Comparison of ENCODE assay signal across 24 cellular contexts in genomic region chr14:54646576-54647130, GRCh38.
DNase-seq lines count a peak whose midpoint lies in the region; ATAC-seq and TF ChIP-seq lines count a peak whose summit lies in the region.
"Had no signal": no experiment of that assay in that cellular context is flagged by ENCODE, and none has a peak within 500 bp of the region (broad histone marks: within the 10 kb centered on the region; RNA-seq: fewer than 3 reads in every experiment).

No MANE protein-coding gene starts in this region.

- peaks cover 41% of the 10 kb centered on the region for H3K9me1 ChIP-seq in IMR-90 (ENCODE audit: insufficient read depth, low read length)

- H3K27me3 Mint-ChIP-seq in activated naive CD8-positive, alpha-beta T cell: peaks cover 7% of the 10 kb centered on the region
- H3K27me3 Mint-ChIP-seq: stimulated activated memory B cell treated with anti-CD40 and anti-IgM and Interleukin-4, amounts not matched to agents 10 μg/mL and 1 μg/mL and 100 μg/mL, for 72 hours had no signal

- H2BK12ac ChIP-seq in mesenchymal stem cell (ENCODE audit: low read length in 2 of 2): no peak overlapping the region

- H3K79me1 ChIP-seq in IMR-90 (ENCODE audit: low read depth in 1 of 2, low read length in 2 of 2) (peaks cover 42 to 84% of the 10 kb centered on the region in 2 experiments), mesenchymal stem cell (replicated peaks; ENCODE audit: low read length, poor library complexity, severe bottlenecking) (peaks cover 26% of the 10 kb centered on the region)

- DNase-seq in IMR-90 (no peak), mesenchymal stem cell (no peak), DMS 273 treated with DMSO at 0.1 percent for 48 hours (lab: John Stamatoyannopoulos, UW) (no peak), tibial artery (no peak)
- DNase-seq: activated CD4-positive, alpha-beta memory T cell treated with anti-CD3 and anti-CD28 coated beads, Interleukin-2, amount 10 ng/mL, durations not matched to agents 7 days and 5 days; activated CD4-positive, CD25-positive, alpha-beta regulatory T cell treated with anti-CD3 and anti-CD28 coated beads, Interleukin-2, amount 50 U/mL, for 72 hours; activated effector memory CD4-positive, alpha-beta T cell treated with Interleukin-2 at 50 U/mL for 16 hours; erythroblast; foreskin melanocyte; H9; mammary epithelial cell; NCI-H146; NCI-H2107; testis had no signal

- H3K56ac ChIP-seq in IMR-90 (ENCODE audit: extremely low read depth, insufficient read depth, low read length): no peak overlapping the region

- H2BK120ac ChIP-seq in IMR-90 (ENCODE audit: low read depth, low read length): no peak overlapping the region
- no peak overlapping the region for H2BK120ac ChIP-seq in mesenchymal stem cell (ENCODE audit: low read depth, low read length)

- H2AK9ac ChIP-seq in IMR-90 (replicated peaks; ENCODE audit: low read depth, low read length, poor library complexity): no peak overlapping the region

- TF ChIP-seq RAD21 in IMR-90 (IDR thresholded peaks at IDR 0.05; ENCODE audit: low read length): no peak

- H4K20me1 ChIP-seq in IMR-90 (ENCODE audit: insufficient read depth, low read length): peaks cover 55% of the 10 kb centered on the region; the same call in 1 of the 2 replicates

- in situ Hi-C loops in IMR-90 (cut with MboI; ENCODE audit: low sequenced_read_pairs): no loop called here

- H3K36me3 ChIP-seq in IMR-90 (ENCODE audit: control insufficient read depth, insufficient read depth, low read length): no peaks in the 10 kb centered on the region
- H3K36me3 ChIP-seq in mesenchymal stem cell (ENCODE audit: control insufficient read depth in 1 of 2, insufficient read depth in 2 of 2, low read depth in 1 of 2, low read length in 2 of 2): no peaks in the 10 kb centered on the region
- peaks cover 0 to 2% of the 10 kb centered on the region in 2 donors for H3K36me3 ChIP-seq in stomach smooth muscle (ENCODE audit: control insufficient read depth in 2 of 2, insufficient read depth in 2 of 2, low read length in 2 of 2)
- no peaks in the 10 kb centered on the region for H3K36me3 ChIP-seq in tibial artery

- no peak overlapping the region for H3K4me2 ChIP-seq in IMR-90 (ENCODE audit: low read depth, low read length)
- H3K4me2 ChIP-seq in mesenchymal stem cell (ENCODE audit: low read length, poor library complexity, severe bottlenecking): no peak overlapping the region
- H3K4me2 ChIP-seq: hepatocyte had no signal

- H2AFZ ChIP-seq in IMR-90 (replicated peaks; ENCODE audit: low read length, poor library complexity) (no peak overlapping the region), mesenchymal stem cell (ENCODE audit: low read depth, low read length) (no peak overlapping the region)
- H2AFZ ChIP-seq: hepatocyte had no signal

- no peak overlapping the region for H3K18ac ChIP-seq in IMR-90 (ENCODE audit: low read depth, low read length)
- H3K18ac ChIP-seq in mesenchymal stem cell (ENCODE audit: low read depth in 1 of 2, low read length in 2 of 2): no peak overlapping the region

- H3K4me1 ChIP-seq in IMR-90 (ENCODE audit: control insufficient read depth, insufficient read depth, low read length) (peaks cover 34% of the 10 kb centered on the region), mesenchymal stem cell (ENCODE audit: control insufficient read depth, insufficient read depth, low read depth, low read length) (peaks cover 7% of the 10 kb centered on the region), stomach smooth muscle (ENCODE audit: control insufficient read depth, insufficient read depth, low read length) (peaks cover 27% of the 10 kb centered on the region), tibial artery (peaks cover 0 to 88% (median 38%) of the 10 kb centered on the region in 4 donors)

- H3K27ac ChIP-seq in IMR-90 (ENCODE audit: insufficient read depth, low read length) (no peak overlapping the region), mesenchymal stem cell (ENCODE audit: low read length, poor library complexity, severe bottlenecking) (no peak overlapping the region), stomach smooth muscle (ENCODE audit: low read length) (peak overlapping the region; percentile 50), tibial artery (peak overlapping the region in 1 of 2 donors; percentile 12)
- H3K27ac ChIP-seq: BLaER1 treated with 17β-estradiol and CSF1 and Interleukin-3, amounts not matched to agents 10 nM and 100 nM; hepatocyte; testis had no signal

- H4K91ac ChIP-seq in IMR-90 (ENCODE audit: insufficient read depth, low read depth, low read length) (no peak overlapping the region), mesenchymal stem cell (ENCODE audit: low read length) (no peak overlapping the region)

- no peak for ATAC-seq in IMR-90 (ENCODE audit: low read depth)
- no peak for ATAC-seq in HG03442 (IDR thresholded peaks at IDR 0.05; ENCODE audit: unreplicated experiment)
- ATAC-seq: natural killer cell treated with Interleukin-12 subunit alpha and Interleukin-12 subunit beta and Interleukin-15 and Interleukin-18, amount 100 ng/mL, for 72 hours; Right ventricle myocardium inferior; stimulated activated memory B cell treated with anti-CD40 and anti-IgM and Interleukin-4, amounts not matched to agents 10 μg/mL and 1 μg/mL and 100 μg/mL, for 72 hours had no signal

- no peak for TF ChIP-seq POLR2A in IMR-90 (IDR thresholded peaks at IDR 0.05; ENCODE audit: low read depth, low read length)

- dilution Hi-C loops in IMR-90 (cut with HindIII; ENCODE audit: low sequenced_read_pairs, unreplicated experiment): no loop called here

- peak overlapping the region; percentile 31; the same call in 1 of the 2 replicates for H2AK5ac ChIP-seq in IMR-90 (ENCODE audit: low read depth, low read length)
- peak overlapping the region; percentile 12 for H2AK5ac ChIP-seq in mesenchymal stem cell (ENCODE audit: low read length, severe bottlenecking)

- H3K4me3 ChIP-seq in IMR-90 (ENCODE audit: insufficient read depth, low read depth, low read length) (no peak overlapping the region), mesenchymal stem cell (ENCODE audit: insufficient read depth in 1 of 2, low read depth in 1 of 2, low read length in 2 of 2) (no peak overlapping the region), stomach smooth muscle (ENCODE audit: low read length in 2 of 2) (peak overlapping the region in 1 of 2 donors; percentile 4), tibial artery (no peak overlapping the region)
- H3K4me3 ChIP-seq: BLaER1 treated with 17β-estradiol and CSF1 and Interleukin-3, amounts not matched to agents 10 nM and 100 nM; hepatocyte; testis had no signal

- TF ChIP-seq CTCF in IMR-90 (conservative IDR thresholded peaks at IDR 0.05; ENCODE audit: low read depth, low read length) (no peak), tibial artery (IDR thresholded peaks at IDR 0.05) (no peak)

- no peak overlapping the region for H3K4ac ChIP-seq in IMR-90 (ENCODE audit: low read depth, low read length)
- no peak overlapping the region for H3K4ac ChIP-seq in mesenchymal stem cell (ENCODE audit: low read depth in 1 of 2, low read length in 2 of 2)

- no peaks in the 10 kb centered on the region for H3K9me3 Mint-ChIP-seq in activated naive CD8-positive, alpha-beta T cell (ENCODE audit: low read depth)
- H3K9me3 Mint-ChIP-seq: activated CD4-positive, alpha-beta memory T cell treated with anti-CD3 and anti-CD28 coated beads, Interleukin-2, amount 10 ng/mL, durations not matched to agents 7 days and 5 days; central memory CD8-positive, alpha-beta T cell; dendritic cell treated with granulocyte-macrophage colony-stimulating factor and Interleukin-4, amounts not matched to agents 40 ng/mL and 50 ng/mL, for 4 days; H9; natural killer cell treated with Interleukin-12 subunit alpha and Interleukin-12 subunit beta and Interleukin-15 and Interleukin-18, amount 100 ng/mL, for 72 hours; stimulated activated memory B cell treated with anti-CD40 and anti-IgM and Interleukin-4, amounts not matched to agents 10 μg/mL and 1 μg/mL and 100 μg/mL, for 72 hours had no signal

- no peak overlapping the region for H4K5ac ChIP-seq in IMR-90 (ENCODE audit: low read depth, low read length)

- no TSS peak for BruUV-seq in IMR-90 (replicated peaks; lab: Mats Ljungman, UMichigan)

- no peak overlapping the region for H3K4me3 Mint-ChIP-seq in activated naive CD8-positive, alpha-beta T cell
- H3K4me3 Mint-ChIP-seq: activated CD4-positive, alpha-beta memory T cell treated with anti-CD3 and anti-CD28 coated beads, Interleukin-2, amount 10 ng/mL, durations not matched to agents 7 days and 5 days; central memory CD8-positive, alpha-beta T cell; dendritic cell treated with granulocyte-macrophage colony-stimulating factor and Interleukin-4, amounts not matched to agents 40 ng/mL and 50 ng/mL, for 4 days; H9; natural killer cell treated with Interleukin-12 subunit alpha and Interleukin-12 subunit beta and Interleukin-15 and Interleukin-18, amount 100 ng/mL, for 72 hours; stimulated activated memory B cell treated with anti-CD40 and anti-IgM and Interleukin-4, amounts not matched to agents 10 μg/mL and 1 μg/mL and 100 μg/mL, for 72 hours had no signal

- H3K9ac ChIP-seq in IMR-90 (ENCODE audit: low read depth, low read length) (no peak overlapping the region), mesenchymal stem cell (ENCODE audit: low read length) (peak overlapping the region; percentile 18), stomach smooth muscle (ENCODE audit: low read length in 2 of 2) (no peak overlapping the region)
- H3K9ac ChIP-seq: BLaER1 treated with 17β-estradiol and CSF1 and Interleukin-3, amounts not matched to agents 10 nM and 100 nM had no signal

- CTCF ChIA-PET in IMR-90 (lab: Yijun Ruan, JAX): no interaction called here

- H3K27ac Mint-ChIP-seq in activated naive CD8-positive, alpha-beta T cell: peak overlapping the region; percentile 9
- H3K27ac Mint-ChIP-seq: activated CD4-positive, alpha-beta memory T cell treated with anti-CD3 and anti-CD28 coated beads, Interleukin-2, amount 10 ng/mL, durations not matched to agents 7 days and 5 days; dendritic cell treated with granulocyte-macrophage colony-stimulating factor and Interleukin-4, amounts not matched to agents 40 ng/mL and 50 ng/mL, for 4 days; H9; natural killer cell treated with Interleukin-12 subunit alpha and Interleukin-12 subunit beta and Interleukin-15 and Interleukin-18, amount 100 ng/mL, for 72 hours; stimulated activated memory B cell treated with anti-CD40 and anti-IgM and Interleukin-4, amounts not matched to agents 10 μg/mL and 1 μg/mL and 100 μg/mL, for 72 hours had no signal

- H4K8ac ChIP-seq in IMR-90 (ENCODE audit: low read depth in 2 of 2, low read length in 2 of 2) (no peak overlapping the region), mesenchymal stem cell (ENCODE audit: low read length) (no peak overlapping the region)

- no peak overlapping the region for H2BK20ac ChIP-seq in IMR-90 (ENCODE audit: low read depth, low read length)

- H2BK5ac ChIP-seq in IMR-90 (ENCODE audit: low read depth, low read length, poor library complexity, severe bottlenecking) (no peak overlapping the region), mesenchymal stem cell (ENCODE audit: low read depth, low read length, poor library complexity, severe bottlenecking) (no peak overlapping the region)

- no peaks in the 10 kb centered on the region for H3K27me3 ChIP-seq in IMR-90 (ENCODE audit: control insufficient read depth, insufficient read depth, low read length)
- H3K27me3 ChIP-seq in mesenchymal stem cell (ENCODE audit: control insufficient read depth in 1 of 2, insufficient read depth in 1 of 2, low read length in 2 of 2): no peaks in the 10 kb centered on the region
- H3K27me3 ChIP-seq in stomach smooth muscle (ENCODE audit: control insufficient read depth in 1 of 2, insufficient read depth in 2 of 2, low read length in 2 of 2): no peaks in the 10 kb centered on the region
- H3K27me3 ChIP-seq in tibial artery: no peaks in the 10 kb centered on the region
- H3K27me3 ChIP-seq: BLaER1 treated with 17β-estradiol and CSF1 and Interleukin-3, amounts not matched to agents 10 nM and 100 nM; hepatocyte; testis had no signal

- POLR2A ChIA-PET in IMR-90 (lab: Charles Lee; ENCODE audit: unreplicated experiment): no interaction called here

- WGBS in IMR-90 (ENCODE audit: extremely low coverage in 2 of 2, insufficient read length in 1 of 2), 2 experiments: no CpG with 5 or more reads among the region's 2 CpGs
- WGBS in mesenchymal stem cell: 100% methylated on average over 1 of the region's 2 CpGs

- no peaks in the 10 kb centered on the region for H3K9me3 ChIP-seq in IMR-90 (ENCODE audit: control insufficient read depth, insufficient read depth, low read length)
- no peaks in the 10 kb centered on the region for H3K9me3 ChIP-seq in mesenchymal stem cell (ENCODE audit: control insufficient read depth, low read length)
- H3K9me3 ChIP-seq in stomach smooth muscle (ENCODE audit: control insufficient read depth in 2 of 2, low read length in 2 of 2): no peaks in the 10 kb centered on the region
- H3K9me3 ChIP-seq in tibial artery: no peaks in the 10 kb centered on the region
- H3K9me3 ChIP-seq: testis had no signal

- intact Hi-C loops in IMR-90 (cut with micrococcal nuclease) (no loop called here), tibial artery (cut with DNase I; ENCODE audit: low total_unique reads) (no loop called here)

- no peak overlapping the region for H2BK15ac ChIP-seq in IMR-90 (ENCODE audit: low read depth, low read length)
- peak overlapping the region; percentile 60 for H2BK15ac ChIP-seq in mesenchymal stem cell (ENCODE audit: low read depth, poor library complexity, severe bottlenecking)

- H3K14ac ChIP-seq in IMR-90 (replicated peaks; ENCODE audit: low read depth, low read length) (no peak overlapping the region), mesenchymal stem cell (ENCODE audit: low read length in 2 of 2) (no peak overlapping the region)

- H3K4me1 Mint-ChIP-seq in activated naive CD8-positive, alpha-beta T cell (ENCODE audit: low read depth): peaks cover 7% of the 10 kb centered on the region
- H3K4me1 Mint-ChIP-seq: central memory CD8-positive, alpha-beta T cell had no signal

- H3K23ac ChIP-seq in IMR-90 (ENCODE audit: low read depth, low read length): 0 out of 2 replicates have a peak overlapping the region, but pooled peaks have one; percentile 8
- no peak overlapping the region for H3K23ac ChIP-seq in mesenchymal stem cell (ENCODE audit: low read length in 2 of 2)

- no peaks in the 10 kb centered on the region for H3K36me3 Mint-ChIP-seq in activated naive CD8-positive, alpha-beta T cell
- H3K36me3 Mint-ChIP-seq: natural killer cell treated with Interleukin-12 subunit alpha and Interleukin-12 subunit beta and Interleukin-15 and Interleukin-18, amount 100 ng/mL, for 72 hours; stimulated activated memory B cell treated with anti-CD40 and anti-IgM and Interleukin-4, amounts not matched to agents 10 μg/mL and 1 μg/mL and 100 μg/mL, for 72 hours had no signal
